8 cellular contexts compared by ENCODE assay signal in genomic region chr19:12789098-12789903, GRCh38. TPM values are rescaled to one million over a fixed set of nuclear protein-coding genes. Genes with fewer than 3 reads are reported as not detected.
DNase-seq lines count a peak whose midpoint lies in the region; TF ChIP-seq lines count a peak whose summit lies in the region.

No MANE protein-coding gene starts in this region.

- no peaks in the 10 kb centered on the region for H3K27me3 Mint-ChIP-seq in CD4-positive, alpha-beta memory T cell
- no peaks in the 10 kb centered on the region for H3K27me3 Mint-ChIP-seq in activated naive CD8-positive, alpha-beta T cell

- CTCF ChIA-PET in CD4-positive, alpha-beta memory T cell (lab: Charles Lee; ENCODE audit: partially characterized antibody), result interaction anchor here (1.6 to 3.2 kb wide), 2 partner anchors 11 to 29 kb away, joined by 3 to 14 read pairs; no protein-coding TSS in a partner anchor

- H3K4me1 Mint-ChIP-seq in CD4-positive, alpha-beta memory T cell, result peaks cover 14 to 39% (median 22%) of the 10 kb centered on the region in 4 donors
- peaks cover 26% of the 10 kb centered on the region for H3K4me1 Mint-ChIP-seq in activated naive CD8-positive, alpha-beta T cell (ENCODE audit: low read depth)

- no peak overlapping the region for H3K9ac ChIP-seq in iPS-18a (ENCODE audit: low read length)

- H3K4me1 ChIP-seq in CD4-positive, alpha-beta memory T cell (ENCODE audit: insufficient read depth, low read length), result peaks cover 55% of the 10 kb centered on the region
- H3K4me1 ChIP-seq in iPS-18a (ENCODE audit: control insufficient read depth, low read depth, low read length), result peaks cover 24% of the 10 kb centered on the region

- peak overlapping the region; percentile 70 to 98 (median 84) for H3K4me3 Mint-ChIP-seq in CD4-positive, alpha-beta memory T cell
- peak overlapping the region; percentile 83 for H3K4me3 Mint-ChIP-seq in activated naive CD8-positive, alpha-beta T cell

- H3K4me3 ChIP-seq in CD4-positive, alpha-beta memory T cell (ENCODE audit: low read length in 2 of 2), result peak overlapping the region in 1 of 2 donors; percentile 100
- H3K4me3 ChIP-seq in H7 (ENCODE audit: insufficient read depth, low read depth, low read length) (peak overlapping the region; percentile 39), iPS-18a (ENCODE audit: low read length) (peak overlapping the region; percentile 72)

- intact Hi-C loops in CD4-positive, alpha-beta memory T cell (cut with micrococcal nuclease), result no loop called here

- H3K27ac ChIP-seq in CD4-positive, alpha-beta memory T cell (ENCODE audit: low read depth, low read length), result peak overlapping the region; percentile 100
- H3K27ac ChIP-seq in iPS-18a (ENCODE audit: low read length), result no peak overlapping the region

- H3K27me3 ChIP-seq in CD4-positive, alpha-beta memory T cell (ENCODE audit: insufficient read depth, low read length), result no peaks in the 10 kb centered on the region
- H3K27me3 ChIP-seq in H7 (ENCODE audit: control insufficient read depth, insufficient read depth, low read length) (peaks cover 21% of the 10 kb centered on the region), iPS-18a (ENCODE audit: control insufficient read depth, insufficient read depth, low read length) (peaks cover 31% of the 10 kb centered on the region)

- peaks cover 0 to 21% (median 0%) of the 10 kb centered on the region in 8 donors for H3K9me3 Mint-ChIP-seq in CD4-positive, alpha-beta memory T cell
- no peaks in the 10 kb centered on the region for H3K9me3 Mint-ChIP-seq in activated naive CD8-positive, alpha-beta T cell (ENCODE audit: low read depth)

- DNase-seq in CD4-positive, alpha-beta memory T cell, result peak in 2 of 5 donors; percentile 25 to 73
- DNase-seq in H7 (no peak), GM13976 (ENCODE audit: low spot score) (no peak), DMS114 treated with DMSO at 0.1 percent for 48 hours (lab: John Stamatoyannopoulos, UW; ENCODE audit: unreplicated experiment) (no peak), SHP77 (lab: John Stamatoyannopoulos, UW) (no peak)
- peak; percentile 64 for DNase-seq in stimulated activated CD8-positive, alpha-beta memory T cell treated with anti-CD3 and anti-CD28 coated beads, Interleukin-4, amount 100 ng/mL, for 48 hours

- POLR2A ChIA-PET in CD4-positive, alpha-beta memory T cell (lab: Charles Lee; ENCODE audit: partially characterized antibody), result interaction anchor here (1.1 to 20.0 kb wide), 4 partner anchors 13 to 66 kb away, joined by 3 to 1162 read pairs (median 6); partner anchors contain the start of genes GET3, HOOK2, PRDX2 and THSD8

- in situ Hi-C loops in GM13976 (cut with MboI; ENCODE audit: low sequenced_read_pairs, unreplicated experiment), result no loop called here

- no peaks in the 10 kb centered on the region for H3K36me3 ChIP-seq in CD4-positive, alpha-beta memory T cell (ENCODE audit: insufficient read depth, low read length)
- H3K36me3 ChIP-seq in H7 (replicated peaks; ENCODE audit: control insufficient read depth, insufficient read depth, low read length), result no peaks in the 10 kb centered on the region
- no peaks in the 10 kb centered on the region for H3K36me3 ChIP-seq in iPS-18a (ENCODE audit: control insufficient read depth, low read depth, low read length)

- peak overlapping the region in 6 of 7 donors; percentile 98 to 100 (median 100) for H3K27ac Mint-ChIP-seq in CD4-positive, alpha-beta memory T cell
- peak overlapping the region; percentile 88 for H3K27ac Mint-ChIP-seq in activated naive CD8-positive, alpha-beta T cell

- H3K36me3 Mint-ChIP-seq in CD4-positive, alpha-beta memory T cell, result peaks cover 4 to 21% of the 10 kb centered on the region in 2 donors
- no peaks in the 10 kb centered on the region for H3K36me3 Mint-ChIP-seq in activated naive CD8-positive, alpha-beta T cell

- no peak for TF ChIP-seq CTCF in GM13976 (IDR thresholded peaks at IDR 0.05; ENCODE audit: borderline replicate concordance, control extremely low read depth, extremely low read depth, insufficient read depth, missing control alignments)

- H3K9me3 ChIP-seq in CD4-positive, alpha-beta memory T cell (ENCODE audit: control insufficient read depth in 1 of 2, low read length in 2 of 2), result no peaks in the 10 kb centered on the region
- H3K9me3 ChIP-seq in iPS-18a (ENCODE audit: control insufficient read depth, low read depth, low read length), result no peaks in the 10 kb centered on the region

RNA-seq across cellular contexts. Expression of gene JUNB, which starts 2.0 kb away (rescaled TPM):
- total RNA-seq in CD4-positive, alpha-beta memory T cell, result 100 to 1,000 TPM; 103 to 106 TPM
- polyA plus RNA-seq in CD4-positive, alpha-beta memory T cell, result 1,000 to 10,000 TPM in 1 of 2 donors, 100 to 1,000 TPM in 1; 771 to 3,132 TPM
- total RNA-seq in H7 (2014; rRNA removed; shearing (Covaris generic)), result 10.0 and 22.6 TPM in 2 replicates

RNA-seq across cellular contexts. Expression of gene PRDX2, which starts 12.3 kb away (rescaled TPM):
- total RNA-seq in CD4-positive, alpha-beta memory T cell, result 100 to 1,000 TPM; 116 to 120 TPM
- 100 to 1,000 TPM; 266 to 533 TPM for polyA plus RNA-seq in CD4-positive, alpha-beta memory T cell
- total RNA-seq in H7 (2014; rRNA removed; shearing (Covaris generic)), result 508 and 571 TPM in 2 replicates

RNA-seq across cellular contexts. Expression of gene THSD8, which starts 12.6 kb away (rescaled TPM):
- 1 to 10 TPM; 2.2 to 3.2 TPM for total RNA-seq in CD4-positive, alpha-beta memory T cell
- 1 to 10 TPM; 1.5 to 4.4 TPM for polyA plus RNA-seq in CD4-positive, alpha-beta memory T cell
- not detected in 2 replicates for total RNA-seq in H7 (2014; rRNA removed; shearing (Covaris generic))

RNA-seq across cellular contexts. Expression of gene HOOK2, which starts 13.9 kb away (rescaled TPM):
- total RNA-seq in CD4-positive, alpha-beta memory T cell, result 10 to 100 TPM; 23.3 to 24.2 TPM
- 1 to 10 TPM; 2.6 to 3.4 TPM for polyA plus RNA-seq in CD4-positive, alpha-beta memory T cell
- 15.4 and 30.4 TPM in 2 replicates for total RNA-seq in H7 (2014; rRNA removed; shearing (Covaris generic))

RNA-seq across cellular contexts. Expression of gene RNASEH2A, which starts 17.1 kb away (rescaled TPM):
- 10 to 100 TPM; 10.5 to 12.6 TPM for total RNA-seq in CD4-positive, alpha-beta memory T cell
- 10 to 100 TPM; 16.9 to 23.5 TPM for polyA plus RNA-seq in CD4-positive, alpha-beta memory T cell
- 85.4 and 104 TPM in 2 replicates for total RNA-seq in H7 (2014; rRNA removed; shearing (Covaris generic))
